ENCODE assay signal across 21 cellular contexts in the genomic region with DNA sequence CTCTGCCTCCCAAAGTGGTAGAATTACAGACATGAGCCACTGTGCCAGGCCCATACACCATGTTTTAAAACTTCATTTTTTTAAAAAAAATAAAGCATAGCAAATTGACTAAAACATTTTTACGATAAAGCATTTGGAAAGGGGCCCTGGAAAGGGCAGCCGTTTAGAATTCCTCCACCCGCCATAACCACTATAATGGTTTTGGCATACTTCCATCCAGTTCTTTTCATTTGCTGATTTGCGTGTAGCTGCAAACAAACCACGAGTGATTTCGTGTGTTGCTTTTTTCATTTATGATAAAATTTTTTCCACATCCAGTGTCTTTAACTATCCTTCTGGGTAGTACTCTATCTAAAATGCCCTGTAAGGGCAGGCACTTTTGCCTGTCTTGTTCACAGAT.
"Had no signal": no experiment of that assay in that cellular context is flagged by ENCODE, and none has a peak within 500 bp of the region (broad histone marks: within the 10 kb centered on the region; RNA-seq: fewer than 3 reads in every experiment).

No MANE protein-coding gene starts in this region.

- H3K4me2 ChIP-seq: smooth muscle cell had no signal

- FAIRE-seq: colon, endometrium, islet of Langerhans had no signal

- H3K9me3 ChIP-seq: heart right ventricle, lower lobe of right lung, prostate gland, upper lobe of left lung had no signal

- H3K9me3 Mint-ChIP-seq: T-helper 2 cell treated with Interferon-gamma antibody and Interleukin-4, amounts not matched to agents 5 μg/mL and 100 μg/mL, for 36 hours had no signal

- H3K4me1 Mint-ChIP-seq: nephron progenitor cell had no signal

- H3K27ac ChIP-seq: cardiac muscle cell, gastroesophageal sphincter, heart right ventricle, lower lobe of right lung, prostate gland, upper lobe of left lung had no signal

- DNase-seq: activated CD4-positive, alpha-beta T cell treated with anti-CD3 and anti-CD28 coated beads, Interleukin-2, amount 50 U/mL, for 1 hour; activated CD4-positive, CD25-positive, alpha-beta regulatory T cell; activated naive CD4-positive, alpha-beta T cell; aorta; heart right ventricle; left colon; lower lobe of right lung; nephron progenitor cell; occipital lobe; right cardiac atrium; stimulated activated naive CD8-positive, alpha-beta T cell treated with anti-CD3 and anti-CD28 coated beads, Interleukin-15, amount 100 ng/mL, for 72 hours; SW 1271; upper lobe of left lung had no signal

- H3K27ac Mint-ChIP-seq: nephron progenitor cell; T-helper 2 cell treated with Interferon-gamma antibody and Interleukin-4, amounts not matched to agents 5 μg/mL and 100 μg/mL, for 36 hours had no signal

- ATAC-seq: gastroesophageal sphincter; heart right ventricle; left colon; lower lobe of right lung; right cardiac atrium; stimulated activated naive CD8-positive, alpha-beta T cell treated with anti-CD3 and anti-CD28 coated beads, Interleukin-15, amount 100 ng/mL, for 72 hours had no signal

- H3K4me3 Mint-ChIP-seq: nephron progenitor cell; stimulated activated naive CD8-positive, alpha-beta T cell treated with anti-CD3 and anti-CD28 coated beads, Interleukin-15, amount 100 ng/mL, for 72 hours; T-helper 2 cell treated with Interferon-gamma antibody and Interleukin-4, amounts not matched to agents 5 μg/mL and 100 μg/mL, for 36 hours had no signal

- H3K27me3 Mint-ChIP-seq: stimulated activated naive CD8-positive, alpha-beta T cell treated with anti-CD3 and anti-CD28 coated beads, Interleukin-15, amount 100 ng/mL, for 72 hours had no signal

- H3K4me3 ChIP-seq: cardiac muscle cell, gastroesophageal sphincter, heart right ventricle, lower lobe of right lung, prostate gland, smooth muscle cell, upper lobe of left lung had no signal

- H3K4me1 ChIP-seq: prostate gland had no signal

- H3K36me3 ChIP-seq: cardiac muscle cell, gastroesophageal sphincter, heart right ventricle, lower lobe of right lung, prostate gland, upper lobe of left lung had no signal

- H3K27me3 ChIP-seq: cardiac muscle cell, gastroesophageal sphincter, heart right ventricle, upper lobe of left lung had no signal
